8 cellular contexts compared by ENCODE assay signal in genomic region chr19:27793644-27794443, GRCh38.
DNase-seq lines count a peak whose midpoint lies in the region; ATAC-seq, FAIRE-seq and TF ChIP-seq lines count a peak whose summit lies in the region.

No MANE protein-coding gene starts in this region.

- peak; percentile 87 for DNase-seq in GM13977 (ENCODE audit: low spot score)
- peak; percentile 93 for DNase-seq in NCI-H146 treated with DMSO at 0.1 percent for 48 hours (lab: John Stamatoyannopoulos, UW; ENCODE audit: unreplicated experiment)
- DNase-seq in T-helper 17 cell = peak; percentile 81 to 83 (median 82)
- peak; percentile 71 to 98 (median 94) for DNase-seq in anterior cingulate cortex (lab: John Stamatoyannopoulos, UW)
- peak; percentile 95 for DNase-seq in right atrium auricular region (ENCODE audit: low spot score)
- DNase-seq in psoas muscle = peak; percentile 94 to 96
- peak; percentile 98 for DNase-seq in urothelium cell line (ENCODE audit: low spot score)

- intact Hi-C loops in psoas muscle (cut with DNase I) = loop anchor here in 1 of 2 donors (10.0 kb wide), 1 partner anchor 119 kb away; no protein-coding TSS in a partner anchor

- in situ Hi-C loops in GM13977 (cut with MboI; ENCODE audit: low pct_unique_long_range_greater_than_20kb, low sequenced_read_pairs, unreplicated experiment) = no loop called here

- 0% methylated on average over 45 to 48 of the region's 48 CpGs for WGBS in psoas muscle, 3 donors

- H3K36me3 ChIP-seq in right atrium auricular region (no peaks in the 10 kb centered on the region), psoas muscle (ENCODE audit: insufficient read depth in 1 of 2, low read depth in 1 of 2) (peaks cover 0 to 10% of the 10 kb centered on the region in 2 donors)

- H3K36me3 Mint-ChIP-seq in T-helper 17 cell (ENCODE audit: low read depth) = peaks cover 5% of the 10 kb centered on the region

- TF ChIP-seq CTCF in GM13977 (IDR thresholded peaks at IDR 0.05; ENCODE audit: extremely low read depth, insufficient read depth, missing control alignments) = no peak
- no peak for TF ChIP-seq CTCF in right atrium auricular region (IDR thresholded peaks at IDR 0.05)
- TF ChIP-seq CTCF in psoas muscle (IDR thresholded peaks at IDR 0.05) = no peak

- ATAC-seq in HG02870 (IDR thresholded peaks at IDR 0.05; ENCODE audit: unreplicated experiment) (peak; percentile 91), T-helper 17 cell (peak; percentile 96), psoas muscle (peak; percentile 96 to 98 (median 96))

- no peaks in the 10 kb centered on the region for H3K27me3 Mint-ChIP-seq in T-helper 17 cell

- peak overlapping the region; percentile 96 for H3K27ac Mint-ChIP-seq in T-helper 17 cell

- H3K4me3 Mint-ChIP-seq in T-helper 17 cell = peak overlapping the region; percentile 99

- H3K27me3 ChIP-seq in right atrium auricular region (no peaks in the 10 kb centered on the region), psoas muscle (ENCODE audit: insufficient read depth in 3 of 3, low read length in 2 of 3) (no peaks in the 10 kb centered on the region)

- H3K9me3 ChIP-seq in T-helper 17 cell (ENCODE audit: control insufficient read depth, low read length, poor library complexity, severe bottlenecking) (no peaks in the 10 kb centered on the region), right atrium auricular region (no peaks in the 10 kb centered on the region), psoas muscle (no peaks in the 10 kb centered on the region)

- H3K4me1 ChIP-seq in right atrium auricular region (peaks cover 0 to 14% of the 10 kb centered on the region in 2 donors), psoas muscle (peaks cover 21% of the 10 kb centered on the region)

- H3K4me1 Mint-ChIP-seq in T-helper 17 cell = peaks cover 23% of the 10 kb centered on the region

- H3K27ac ChIP-seq in right atrium auricular region (peak overlapping the region; percentile 87 to 92), psoas muscle (peak overlapping the region; percentile 95)

- H3K4me3 ChIP-seq in right atrium auricular region = peak overlapping the region; percentile 66
- H3K4me3 ChIP-seq in psoas muscle = peak overlapping the region; percentile 92

- peak; percentile 99 for FAIRE-seq in urothelium cell line (lab: Jason Lieb, UNC)

Comparison
In these comparisons a context has a peak if more than half of its experiments do, and no peak if none do; other contexts are left out.
1. Peak in every context shown above with its lines: DNase-seq, ATAC-seq, H3K4me3 ChIP-seq and H3K27ac ChIP-seq.